In genomic region chr2:128041561-128041960, GRCh38 we compare ENCODE assay signal across 24 cellular contexts.
"Had no signal": no experiment of that assay in that cellular context is flagged by ENCODE, and none has a peak within 500 bp of the region (broad histone marks: within the 10 kb centered on the region; RNA-seq: fewer than 3 reads in every experiment).

No MANE protein-coding gene starts in this region.

- H3K36me3 ChIP-seq: esophagus squamous epithelium, gastroesophageal sphincter, heart left ventricle, left lung, prostate gland, thoracic aorta, tibial nerve, upper lobe of right lung, uterus had no signal

- FAIRE-seq: endometrium had no signal

- H3K9me3 ChIP-seq: prostate gland, uterus had no signal

- H3K27ac ChIP-seq: esophagus squamous epithelium, gastroesophageal sphincter, heart left ventricle, hepatocyte, left lung, prostate gland, skin epidermis, thoracic aorta, tibial nerve, upper lobe of right lung, uterus had no signal

- H3K4me2 ChIP-seq: hepatocyte had no signal

- H3K4me1 ChIP-seq: esophagus squamous epithelium, gastroesophageal sphincter, heart left ventricle, left lung, prostate gland, tibial nerve, upper lobe of right lung, uterus had no signal

- ATAC-seq: effector memory CD8-positive, alpha-beta T cell; gastroesophageal sphincter; heart left ventricle; left cardiac atrium; left lung; naive thymus-derived CD4-positive, alpha-beta T cell; right cardiac atrium; stimulated activated naive B cell treated with anti-CD40 and anti-IgM and Interleukin-4, amounts not matched to agents 10 μg/mL and 1 μg/mL and 100 μg/mL, for 72 hours; upper lobe of right lung had no signal

- H2AFZ ChIP-seq: hepatocyte had no signal

- H3K27me3 ChIP-seq: gastroesophageal sphincter, hepatocyte, left lung, tibial nerve, upper lobe of right lung, uterus had no signal

- DNase-seq: cortex of kidney; effector memory CD8-positive, alpha-beta T cell; erythroblast; esophagus squamous epithelium; heart left ventricle; left cardiac atrium; left lung; mesendoderm; midbrain; naive thymus-derived CD4-positive, alpha-beta T cell; nucleus accumbens; right cardiac atrium; stimulated activated CD4-positive, alpha-beta T cell treated with anti-CD3 and anti-CD28 coated beads, Interleukin-15, amount 100 ng/mL, for 24 hours; stimulated activated CD4-positive, alpha-beta T cell treated with anti-CD3 and anti-CD28 coated beads, Interleukin-2, amount 100 ng/mL, for 48 hours; stimulated activated naive B cell treated with anti-CD40 and anti-IgM and Interleukin-4, amounts not matched to agents 10 μg/mL and 1 μg/mL and 100 μg/mL, for 72 hours; upper lobe of right lung; uterus had no signal

- H3K79me2 ChIP-seq: hepatocyte had no signal

- H3K4me3 ChIP-seq: esophagus squamous epithelium, gastroesophageal sphincter, heart left ventricle, hepatocyte, left lung, prostate gland, skin epidermis, thoracic aorta, tibial nerve, upper lobe of right lung, uterus had no signal
